Comparison of ENCODE assay signal across 7 cellular contexts in genomic region chr5:414991-415927, GRCh38. TPM values are rescaled to one million over a fixed set of nuclear protein-coding genes. Genes with fewer than 3 reads are reported as not detected.
DNase-seq lines count a peak whose midpoint lies in the region; ATAC-seq, FAIRE-seq and TF ChIP-seq lines count a peak whose summit lies in the region.
"Not testable (repeated sequence)": the region's sequence is repeated elsewhere in the genome, so short reads cannot be mapped to it uniquely, and the experiment has no call there.

No MANE protein-coding gene starts in this region.

- CTCF ChIA-PET in GM12878 (lab: Yijun Ruan, JAX): interaction anchor here (1.0 to 1.6 kb wide), 3 partner anchors 9 to 15 kb away, joined by 3 to 8 read pairs (median 5); no protein-coding TSS in a partner anchor

- not testable (repeated sequence) for H3K4me3 Mint-ChIP-seq in progenitor cell of endocrine pancreas (ENCODE audit: low read depth)

- in situ Hi-C loops in GM12878 (cut with MboI): not testable (repeated sequence)

- H2AFZ ChIP-seq in GM12878 (ENCODE audit: control insufficient read depth, low read depth, low read length): not testable (repeated sequence)

- not testable (repeated sequence) for H3K9me3 Mint-ChIP-seq in progenitor cell of endocrine pancreas (ENCODE audit: low read depth)

- not testable (repeated sequence) for TF ChIP-seq EP300 in GM12878 (IDR thresholded peaks at IDR 0.05; ENCODE audit: borderline replicate concordance in 1 of 2, control insufficient read depth in 1 of 2, low read depth in 2 of 2, low read length in 2 of 2)

- POLR2A ChIA-PET in GM12878 (lab: Charles Lee): not testable (repeated sequence)

- DNase-seq in HuH-7.5 (ENCODE audit: low spot score) (peak; percentile 65), SK-N-MC (ENCODE audit: low read depth, low spot score) (peak; percentile 84), foreskin fibroblast (peak; percentile 87 to 92), lower lobe of right lung (peak; percentile 83), progenitor cell of endocrine pancreas (ENCODE audit: low spot score, unreplicated experiment) (peak; percentile 57)
- not testable (repeated sequence) for DNase-seq in GM12878 (ENCODE audit: low read depth, low spot score)

- peak overlapping the region; percentile 98 for H3K27ac ChIP-seq in SK-N-MC
- not testable (repeated sequence) for H3K27ac ChIP-seq in GM12878 (ENCODE audit: control insufficient read depth, insufficient read depth)
- H3K27ac ChIP-seq in lower lobe of right lung: peak overlapping the region; percentile 70

- intact Hi-C loops in GM12878 (cut with micrococcal nuclease; ENCODE audit: unreplicated experiment); lower lobe of right lung (cut with DNase I): not testable (repeated sequence)

- not testable (repeated sequence) for FAIRE-seq in GM12878 (lab: Jason Lieb, UNC)

- 85% methylated on average over 42 of the region's 42 CpGs for WGBS in GM12878 (ENCODE audit: insufficient coverage, insufficient replicate concordance, low lambda C conversion rate, missing lambda C conversion rate)

- TF ChIP-seq CTCF in GM12878 (IDR thresholded peaks at IDR 0.05 in 2 of 3, conservative IDR thresholded peaks at IDR 0.05 in 1 of 3; ENCODE audit: control insufficient read depth in 2 of 3, extremely low read depth in 1 of 3, insufficient read depth in 1 of 3, low read depth in 3 of 3, low read length in 3 of 3); foreskin fibroblast (IDR thresholded peaks at IDR 0.05; ENCODE audit: low read depth, low read length); lower lobe of right lung (IDR thresholded peaks at IDR 0.05); progenitor cell of endocrine pancreas (IDR thresholded peaks at IDR 0.05; ENCODE audit: unreplicated experiment): not testable (repeated sequence)

- peak; percentile 46; the same call in 1 of the 2 replicates for TF ChIP-seq POLR2A in GM12878 (IDR thresholded peaks at IDR 0.05; ENCODE audit: low read depth, low read length)

- TF ChIP-seq RAD21 in GM12878 (IDR thresholded peaks at IDR 0.05; ENCODE audit: insufficient read depth, low read depth, low read length): not testable (repeated sequence)

- H3K36me3 ChIP-seq in SK-N-MC (ENCODE audit: insufficient read depth, low read length): peaks cover 13% of the 10 kb centered on the region; the same call in 1 of the 2 replicates
- peaks cover 7 to 24% of the 10 kb centered on the region in 2 experiments; a peak in 3 of 4 replicates for H3K36me3 ChIP-seq in GM12878 (ENCODE audit: control insufficient read depth in 2 of 2, insufficient read depth in 2 of 2, low read length in 1 of 2)
- not testable (repeated sequence) for H3K36me3 ChIP-seq in lower lobe of right lung

- not testable (repeated sequence) for H3K9me3 ChIP-seq in SK-N-MC (ENCODE audit: low read depth, low read length); GM12878 (replicated peaks; ENCODE audit: control insufficient read depth, insufficient read depth, low read length); lower lobe of right lung

- SMC1A ChIA-PET in GM12878 (lab: Charles Lee; ENCODE audit: uncharacterized antibody, unreplicated experiment): interaction anchor here (1.2 kb wide), 1 partner anchor 11 kb away, joined by 3 read pairs; no protein-coding TSS in a partner anchor

- H3K36me3 Mint-ChIP-seq in progenitor cell of endocrine pancreas (ENCODE audit: insufficient read depth): not testable (repeated sequence)

- ATAC-seq in GM19372 (IDR thresholded peaks at IDR 0.05; ENCODE audit: low read depth, unreplicated experiment): peak; percentile 95
- ATAC-seq in GM12878: peak; percentile 42; the same call in 2 of the 3 replicates
- ATAC-seq in lower lobe of right lung: peak; percentile 76 to 86

- H3K4me1 Mint-ChIP-seq in progenitor cell of endocrine pancreas (ENCODE audit: low read depth): not testable (repeated sequence)

- not testable (repeated sequence) for H3K79me2 ChIP-seq in GM12878 (ENCODE audit: control insufficient read depth, insufficient read depth, low read length)

- H3K27me3 ChIP-seq in GM12878 (replicated peaks in 1 of 2; ENCODE audit: control insufficient read depth in 2 of 2, insufficient read depth in 2 of 2, low read length in 1 of 2); lower lobe of right lung (ENCODE audit: low read depth): not testable (repeated sequence)

- BruUV-seq in GM12878 (replicated peaks; lab: Mats Ljungman, UMichigan): not testable (repeated sequence)

- RAD21 ChIA-PET in GM12878 (lab: Charles Lee; ENCODE audit: unreplicated experiment): interaction anchor here (0.6 to 0.8 kb wide), 2 partner anchors 9 to 16 kb away, joined by 3 to 6 read pairs; no protein-coding TSS in a partner anchor

- H4K20me1 ChIP-seq in GM12878 (ENCODE audit: control insufficient read depth, insufficient read depth): not testable (repeated sequence)

- peak overlapping the region; percentile 42 for H3K4me3 ChIP-seq in SK-N-MC
- H3K4me3 ChIP-seq in GM12878; foreskin fibroblast (ENCODE audit: low read depth in 1 of 2, low read length in 2 of 2); lower lobe of right lung: not testable (repeated sequence)

- H3K9ac ChIP-seq in SK-N-MC (ENCODE audit: insufficient read length): peak overlapping the region; percentile 72
- not testable (repeated sequence) for H3K9ac ChIP-seq in GM12878 (ENCODE audit: control insufficient read depth, insufficient read depth, low read length)

- not testable (repeated sequence) for H3K27me3 Mint-ChIP-seq in progenitor cell of endocrine pancreas

- peak overlapping the region; percentile 86 for H3K27ac Mint-ChIP-seq in progenitor cell of endocrine pancreas

- not testable (repeated sequence) for H3K4me1 ChIP-seq in GM12878 (ENCODE audit: control insufficient read depth, insufficient read depth, low read length); lower lobe of right lung

- not testable (repeated sequence) for H3K4me2 ChIP-seq in GM12878 (ENCODE audit: control insufficient read depth, insufficient read depth)

RNA-seq across cellular contexts. Expression of gene EXOC3, which starts 27.7 kb away (rescaled TPM):
- 139 and 145 TPM in 2 replicates for total RNA-seq in GM12878 (2013; cell fraction: nucleolus; rRNA removed)
- total RNA-seq in GM12878 (2014; rRNA removed): 28.6 and 32.5 TPM in 2 replicates
- 22.4 and 25.4 TPM in 2 replicates for total RNA-seq in GM12878 (2014; rRNA removed; fragmentation: Illumina TruSeq; extraction: Trizol)
- total RNA-seq in GM12878 (2021): 48.9 and 50.3 TPM in 2 replicates
- polyA plus RNA-seq in GM12878 (2011; ENCODE audit: low read depth): 26.9 TPM
- polyA plus RNA-seq in GM12878 (2011; rRNA removed): 16.4 and 22.6 TPM in 2 replicates
- polyA plus RNA-seq in GM12878 (2011; cell fraction: cytosol; rRNA removed): 24.5 and 26.9 TPM in 2 replicates
- 77.4 and 98.6 TPM in 2 replicates for polyA plus RNA-seq in GM12878 (2011; cell fraction: nucleus; rRNA removed)
- polyA plus RNA-seq in GM12878 (2012): 40.4 and 47.5 TPM in 2 replicates
- polyA plus RNA-seq in GM12878 (2014; fragmentation: Illumina TruSeq; extraction: Trizol): 18.5 and 24.8 TPM in 2 replicates
- 1 to 10 TPM; 1.6 to 7.2 TPM for polyA plus RNA-seq in GM12878 (2014; fragmentation: Nextera tagmentation; extraction: Ambion mirVana)
- polyA plus RNA-seq in GM12878 (2014; rRNA removed): 30.5 and 33.2 TPM in 2 replicates
- 10 to 100 TPM; 52.7 to 53.0 TPM for polyA plus RNA-seq in GM12878 (2016; fragmentation: Nextera tagmentation; extraction: Ambion mirVana)
- 26.3 and 28.8 TPM in 2 replicates for polyA minus RNA-seq in GM12878 (2011; rRNA and poly(A)+ RNA removed)
- 10.8 and 14.6 TPM in 2 replicates for polyA minus RNA-seq in GM12878 (2011; cell fraction: cytosol; rRNA and poly(A)+ RNA removed)
- polyA minus RNA-seq in GM12878 (2011; cell fraction: nucleus; rRNA and poly(A)+ RNA removed): 21.5 and 30.1 TPM in 2 replicates
- 58.9 TPM for total RNA-seq in lower lobe of right lung
- total RNA-seq in progenitor cell of endocrine pancreas: 66.5 and 67.3 TPM in 2 replicates

Comparison
In these comparisons a context has a peak if more than half of its experiments do, and no peak if none do; other contexts are left out.
1. ATAC-seq: peak in every context shown above with its lines; median percentile 95 in GM19372; 81 in lower lobe of right lung; 42 in GM12878.